12 cellular contexts compared by ENCODE assay signal in the genomic region with DNA sequence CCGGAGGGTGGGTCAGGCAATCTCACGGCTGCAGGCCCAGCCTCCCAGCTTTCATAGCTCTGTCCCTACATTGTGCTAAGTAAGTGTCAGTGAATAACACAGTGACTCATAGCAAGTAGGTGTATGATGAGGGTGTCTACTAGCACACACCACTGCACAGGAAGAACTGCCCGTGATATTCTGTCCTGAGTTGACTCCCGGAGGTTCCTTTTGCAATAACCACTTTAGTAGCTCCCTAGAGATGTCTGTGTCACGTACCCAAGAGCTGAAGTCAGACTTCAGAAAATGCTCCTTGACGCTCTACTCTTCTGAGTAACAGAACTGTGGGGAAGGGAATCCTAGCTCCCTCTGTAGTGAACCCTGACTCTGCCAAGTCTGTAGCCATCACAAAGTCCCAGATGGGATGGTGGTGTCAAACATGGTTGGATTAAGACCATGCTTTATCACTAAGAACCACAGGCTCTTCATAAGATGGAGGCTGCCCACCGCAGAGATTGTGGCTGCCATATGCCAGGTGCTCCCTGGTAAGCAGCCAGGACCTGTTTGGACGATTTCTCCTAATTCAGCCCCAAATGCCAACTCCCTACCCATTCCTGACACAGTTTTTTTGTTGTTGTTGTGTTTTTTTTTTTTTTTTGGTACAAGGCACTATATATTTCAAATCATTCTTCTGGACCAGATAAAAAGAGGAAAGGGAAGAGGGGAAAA.
DNase-seq lines count a peak whose midpoint lies in the region; ATAC-seq, FAIRE-seq and TF ChIP-seq lines count a peak whose summit lies in the region.
"Had no signal": no experiment of that assay in that cellular context is flagged by ENCODE, and none has a peak within 500 bp of the region (broad histone marks: within the 10 kb centered on the region; RNA-seq: fewer than 3 reads in every experiment).

No MANE protein-coding gene starts in this region.

- in situ Hi-C loops in Caki2 (cut with HindIII; ENCODE audit: low pct_unique_long_range_greater_than_20kb, low sequenced_read_pairs) = no loop called here
- in situ Hi-C loops in GM12878 (cut with MboI) = no loop called here

- H2AFZ ChIP-seq in GM12878 (ENCODE audit: control insufficient read depth, low read depth, low read length) = no peak overlapping the region

- FAIRE-seq in GM12878 (lab: Jason Lieb, UNC) = no peak

- H3K4me1 ChIP-seq in GM12878 (ENCODE audit: control insufficient read depth, insufficient read depth, low read length) (no peaks in the 10 kb centered on the region), BE2C (peaks cover 8% of the 10 kb centered on the region; the same call in 1 of the 2 replicates)
- H3K4me1 ChIP-seq: SJCRH30 had no signal

- TF ChIP-seq CTCF in GM12878 (IDR thresholded peaks at IDR 0.05 in 2 of 3, conservative IDR thresholded peaks at IDR 0.05 in 1 of 3; ENCODE audit: control insufficient read depth in 2 of 3, extremely low read depth in 1 of 3, insufficient read depth in 1 of 3, low read depth in 3 of 3, low read length in 3 of 3) (no peak), omental fat pad (IDR thresholded peaks at IDR 0.05) (no peak), BE2C (IDR thresholded peaks at IDR 0.05; ENCODE audit: low read depth, low read length) (no peak)

- H3K4me3 ChIP-seq in GM12878 = no peak overlapping the region
- no peak overlapping the region for H3K4me3 ChIP-seq in BE2C (ENCODE audit: low read depth, low read length)
- H3K4me3 ChIP-seq: SJCRH30 had no signal

- no peak for TF ChIP-seq RAD21 in GM12878 (IDR thresholded peaks at IDR 0.05; ENCODE audit: insufficient read depth, low read depth, low read length)

- no peak overlapping the region for H3K27ac ChIP-seq in GM12878 (ENCODE audit: control insufficient read depth, insufficient read depth)
- H3K27ac ChIP-seq: SJCRH30 had no signal

- no peak overlapping the region for H3K9ac ChIP-seq in GM12878 (ENCODE audit: control insufficient read depth, insufficient read depth, low read length)

- BruUV-seq in GM12878 (replicated peaks; lab: Mats Ljungman, UMichigan) = no TSS peak

- 6% methylated on average over 8 of the region's 8 CpGs for WGBS in GM12878 (ENCODE audit: insufficient coverage, insufficient replicate concordance, low lambda C conversion rate, missing lambda C conversion rate)

- RAD21 ChIA-PET in GM12878 (lab: Charles Lee; ENCODE audit: unreplicated experiment) = interaction anchor here (0.9 kb wide), 1 partner anchor 15 kb away, joined by 3 read pairs; no protein-coding TSS in a partner anchor

- no peaks in the 10 kb centered on the region for H3K79me2 ChIP-seq in GM12878 (ENCODE audit: control insufficient read depth, insufficient read depth, low read length)

- SMC1A ChIA-PET in GM12878 (lab: Charles Lee; ENCODE audit: uncharacterized antibody, unreplicated experiment) = interaction anchor here (1.0 kb wide), 1 partner anchor 9 kb away, joined by 3 read pairs; no protein-coding TSS in a partner anchor

- no peaks in the 10 kb centered on the region for H4K20me1 ChIP-seq in GM12878 (ENCODE audit: control insufficient read depth, insufficient read depth)

- no peak for TF ChIP-seq EP300 in GM12878 (IDR thresholded peaks at IDR 0.05; ENCODE audit: borderline replicate concordance in 1 of 2, control insufficient read depth in 1 of 2, low read depth in 2 of 2, low read length in 2 of 2)

- DNase-seq in Caki2 (ENCODE audit: low read depth) (peak; percentile 86), GM12878 (ENCODE audit: low read depth, low spot score) (no peak), omental fat pad (ENCODE audit: low spot score) (no peak), NOMO-1 treated with dmso at 0.1 percent for 144 hours (lab: John Stamatoyannopoulos, UW; ENCODE audit: unreplicated experiment) (no peak), BE2C (no peak), HuH-7 (ENCODE audit: low spot score) (no peak)
- DNase-seq: dermis blood vessel endothelial cell, NCI-H2029 treated with DMSO at 0.1 percent for 48 hours, posterior cingulate gyrus, SJCRH30 had no signal

- peak; percentile 86 for ATAC-seq in HG02610 (IDR thresholded peaks at IDR 0.05; ENCODE audit: unreplicated experiment)
- peak; percentile 45 for ATAC-seq in GM12878
- peak; percentile 45 for ATAC-seq in omental fat pad (ENCODE audit: low FRiP score)
- no peak for ATAC-seq in GM18867 (IDR thresholded peaks at IDR 0.05; ENCODE audit: unreplicated experiment)

- H3K4me2 ChIP-seq in GM12878 (ENCODE audit: control insufficient read depth, insufficient read depth) = no peak overlapping the region

- POLR2A ChIA-PET in GM12878 (lab: Charles Lee) = no interaction called here

- intact Hi-C loops in GM12878 (cut with micrococcal nuclease; ENCODE audit: unreplicated experiment) = no loop called here

- TF ChIP-seq POLR2A in GM12878 (IDR thresholded peaks at IDR 0.05; ENCODE audit: low read depth, low read length) = no peak

- CTCF ChIA-PET in GM12878 (lab: Yijun Ruan, JAX) = no interaction called here

- H3K36me3 ChIP-seq in GM12878 (ENCODE audit: control insufficient read depth in 2 of 2, insufficient read depth in 2 of 2, low read length in 1 of 2) = no peaks in the 10 kb centered on the region
- H3K36me3 ChIP-seq in BE2C = no peaks in the 10 kb centered on the region
- H3K36me3 ChIP-seq: SJCRH30 had no signal

- H3K27me3 ChIP-seq in GM12878 (replicated peaks in 1 of 2; ENCODE audit: control insufficient read depth in 2 of 2, insufficient read depth in 2 of 2, low read length in 1 of 2) (peaks cover 0 to 2% of the 10 kb centered on the region in 2 experiments; a peak in 2 of 4 replicates), BE2C (no peaks in the 10 kb centered on the region)

- H3K9me3 ChIP-seq in GM12878 (replicated peaks; ENCODE audit: control insufficient read depth, insufficient read depth, low read length) = no peaks in the 10 kb centered on the region
- no peaks in the 10 kb centered on the region for H3K9me3 ChIP-seq in BE2C
- H3K9me3 ChIP-seq: SJCRH30 had no signal

TF ChIP-seq in GM12878, 131 proteins besides CTCF, POLR2A, EP300 and RAD21:
- TF ChIP-seq ZNF622 (IDR thresholded peaks at IDR 0.05) = no peak
- no peak for TF ChIP-seq SP1 (IDR thresholded peaks at IDR 0.05; ENCODE audit: low read depth, low read length)
- TF ChIP-seq TARDBP (IDR thresholded peaks at IDR 0.05; ENCODE audit: borderline replicate concordance) = no peak
- TF ChIP-seq RB1 (IDR thresholded peaks at IDR 0.05; ENCODE audit: borderline replicate concordance) = no peak
- no peak for TF ChIP-seq MYB (IDR thresholded peaks at IDR 0.05; ENCODE audit: borderline replicate concordance, low read depth, low read length)
- TF ChIP-seq CHD1 (IDR thresholded peaks at IDR 0.05; ENCODE audit: low read depth, low read length) = no peak
- no peak for TF ChIP-seq POU2F2 (IDR thresholded peaks at IDR 0.05; ENCODE audit: borderline replicate concordance, low read depth, low read length)
- no peak for TF ChIP-seq LARP7 (IDR thresholded peaks at IDR 0.05)
- TF ChIP-seq IKZF2 (IDR thresholded peaks at IDR 0.05) = no peak
- TF ChIP-seq HCFC1 (IDR thresholded peaks at IDR 0.05; ENCODE audit: low read length) = no peak
- no peak for TF ChIP-seq NFYA (IDR thresholded peaks at IDR 0.05; ENCODE audit: borderline replicate concordance, low read depth, low read length)
- no peak for TF ChIP-seq JUND (IDR thresholded peaks at IDR 0.05; ENCODE audit: low read depth, low read length)
- no peak for TF ChIP-seq RUNX3 (IDR thresholded peaks at IDR 0.05; ENCODE audit: low read length)
- no peak for TF ChIP-seq SMAD5 (IDR thresholded peaks at IDR 0.05; ENCODE audit: low read depth)
- TF ChIP-seq CUX1 (IDR thresholded peaks at IDR 0.05; ENCODE audit: insufficient replicate concordance, low read depth, low read length) = no peak
- no peak for TF ChIP-seq ZNF207 (IDR thresholded peaks at IDR 0.05; ENCODE audit: borderline replicate concordance)
- no peak for TF ChIP-seq CREM (IDR thresholded peaks at IDR 0.05; ENCODE audit: low read depth)
